In genomic region chr17:27245230-27245696, GRCh38 we compare ENCODE assay signal across 8 cellular contexts. TPM values are rescaled to one million over a fixed set of nuclear protein-coding genes. Genes with fewer than 3 reads are reported as not detected.
DNase-seq lines count a peak whose midpoint lies in the region; ATAC-seq and TF ChIP-seq lines count a peak whose summit lies in the region.

No MANE protein-coding gene starts in this region.

- CTCF ChIA-PET in activated CD4-positive, alpha-beta T cell treated with anti-CD3 and anti-CD28 coated beads, Interleukin-2, amount 10 ng/mL, durations not matched to agents 7 days and 5 days (lab: Charles Lee), result interaction anchor here (1.5 to 2.9 kb wide), 2 partner anchors 9 to 88 kb away, joined by 3 to 9 read pairs; no protein-coding TSS in a partner anchor

- peaks cover 11% of the 10 kb centered on the region for H3K27me3 Mint-ChIP-seq in activated CD4-positive, alpha-beta T cell treated with anti-CD3 and anti-CD28 coated beads, Interleukin-2, amount 10 ng/mL, durations not matched to agents 7 days and 5 days
- H3K27me3 Mint-ChIP-seq in endothelial cell (ENCODE audit: unreplicated experiment), result no peaks in the 10 kb centered on the region

- ATAC-seq in GM18909 (IDR thresholded peaks at IDR 0.05; ENCODE audit: poor library complexity, unreplicated experiment), result peak; percentile 92
- ATAC-seq in HG03139 (IDR thresholded peaks at IDR 0.05; ENCODE audit: unreplicated experiment), result peak; percentile 85

- H3K27ac Mint-ChIP-seq in activated CD4-positive, alpha-beta T cell treated with anti-CD3 and anti-CD28 coated beads, Interleukin-2, amount 10 ng/mL, durations not matched to agents 7 days and 5 days, result no peak overlapping the region
- no peak overlapping the region for H3K27ac Mint-ChIP-seq in endothelial cell (ENCODE audit: unreplicated experiment)

- H3K36me3 Mint-ChIP-seq in activated CD4-positive, alpha-beta T cell treated with anti-CD3 and anti-CD28 coated beads, Interleukin-2, amount 10 ng/mL, durations not matched to agents 7 days and 5 days (ENCODE audit: low read depth), result no peaks in the 10 kb centered on the region
- H3K36me3 Mint-ChIP-seq in endothelial cell (ENCODE audit: low read depth, unreplicated experiment), result no peaks in the 10 kb centered on the region

- no peaks in the 10 kb centered on the region for H3K9me3 Mint-ChIP-seq in activated CD4-positive, alpha-beta T cell treated with anti-CD3 and anti-CD28 coated beads, Interleukin-2, amount 10 ng/mL, durations not matched to agents 7 days and 5 days
- H3K9me3 Mint-ChIP-seq in endothelial cell (ENCODE audit: unreplicated experiment), result no peaks in the 10 kb centered on the region

- DNase-seq in C1 segment of cervical spinal cord (lab: John Stamatoyannopoulos, UW) (peak in 11 of 14 donors; percentile 41 to 81 (median 77)), NCI-H446 treated with DMSO at 0.1 percent for 48 hours (lab: John Stamatoyannopoulos, UW) (peak; percentile 3), endothelial cell (ENCODE audit: low spot score) (peak; percentile 70), middle frontal gyrus (ENCODE audit: extremely low spot score, low spot score) (peak; percentile 26)
- peak; percentile 44 for DNase-seq in activated CD4-positive, alpha-beta T cell treated with anti-CD3 and anti-CD28 coated beads, Interleukin-2, amount 10 ng/mL, durations not matched to agents 7 days and 5 days
- peak; percentile 22 to 33 for DNase-seq in stimulated activated CD8-positive, alpha-beta memory T cell treated with anti-CD3 and anti-CD28 coated beads, Interleukin-2, amount 100 ng/mL, for 48 hours (ENCODE audit: low read depth in 2 of 2)

- H3K4me3 Mint-ChIP-seq in activated CD4-positive, alpha-beta T cell treated with anti-CD3 and anti-CD28 coated beads, Interleukin-2, amount 10 ng/mL, durations not matched to agents 7 days and 5 days, result no peak overlapping the region
- no peak overlapping the region for H3K4me3 Mint-ChIP-seq in endothelial cell (ENCODE audit: unreplicated experiment)

- POLR2A ChIA-PET in activated CD4-positive, alpha-beta T cell treated with anti-CD3 and anti-CD28 coated beads, Interleukin-2, amount 10 ng/mL, durations not matched to agents 7 days and 5 days (lab: Charles Lee), result no interaction called here

- peaks cover 11% of the 10 kb centered on the region for H3K4me1 Mint-ChIP-seq in activated CD4-positive, alpha-beta T cell treated with anti-CD3 and anti-CD28 coated beads, Interleukin-2, amount 10 ng/mL, durations not matched to agents 7 days and 5 days
- peaks cover 5% of the 10 kb centered on the region for H3K4me1 Mint-ChIP-seq in endothelial cell (ENCODE audit: unreplicated experiment)

- no peak for TF ChIP-seq CTCF in endothelial cell (IDR thresholded peaks at IDR 0.05; ENCODE audit: unreplicated experiment)

RNA-seq across cellular contexts. Expression of gene WSB1, which starts 48.7 kb away (rescaled TPM):
- total RNA-seq in activated CD4-positive, alpha-beta T cell treated with anti-CD3 and anti-CD28 coated beads, Interleukin-2, amount 10 ng/mL, durations not matched to agents 7 days and 5 days, result 100 to 1,000 TPM; 107 to 111 TPM
- total RNA-seq in endothelial cell (ENCODE audit: unreplicated experiment), result 443 TPM

Comparison
In these comparisons a context has a peak if more than half of its experiments do, and no peak if none do; other contexts are left out.
1. Peak in every context shown above with its lines: DNase-seq and ATAC-seq.
2. DNase-seq: peak in every context shown above with its lines; median percentile 77 in C1 segment of cervical spinal cord; 70 in endothelial cell; 44 in activated CD4-positive, alpha-beta T cell treated with anti-CD3 and anti-CD28 coated beads, Interleukin-2, amount 10 ng/mL, durations not matched to agents 7 days and 5 days; 28 in stimulated activated CD8-positive, alpha-beta memory T cell treated with anti-CD3 and anti-CD28 coated beads, Interleukin-2, amount 100 ng/mL, for 48 hours; 26 in middle frontal gyrus; 3 in NCI-H446 treated with DMSO at 0.1 percent for 48 hours.